In genomic region chr20:34129518-34130162, GRCh38 we compare ENCODE assay signal across 8 cellular contexts. TPM values are rescaled to one million over a fixed set of nuclear protein-coding genes. Genes with fewer than 3 reads are reported as not detected.
A peak's percentile ranks its signal among the peaks of the same experiment; 100 is the strongest.
DNase-seq lines count a peak whose midpoint lies in the region; ATAC-seq and TF ChIP-seq lines count a peak whose summit lies in the region.

No MANE protein-coding gene starts in this region.

- intact Hi-C loops in IMR-90 (cut with micrococcal nuclease) = loop anchor here (1.0 kb wide), 4 partner anchors 60 to 463 kb away; partner anchors contain the start of gene ACTL10

- no peak overlapping the region for H3K4ac ChIP-seq in IMR-90 (ENCODE audit: low read depth, low read length)

- H3K36me3 ChIP-seq in IMR-90 (ENCODE audit: control insufficient read depth, insufficient read depth, low read length) = no peaks in the 10 kb centered on the region
- H3K36me3 ChIP-seq in endodermal cell (ENCODE audit: control insufficient read depth, insufficient read depth, low read length) = no peaks in the 10 kb centered on the region

- POLR2A ChIA-PET in IMR-90 (lab: Charles Lee; ENCODE audit: unreplicated experiment) = no interaction called here
- POLR2A ChIA-PET in activated CD8-positive, alpha-beta T cell treated with anti-CD3 and anti-CD28 coated beads, Interleukin-2, amount 10 ng/mL, durations not matched to agents 7 days and 5 days (lab: Charles Lee) = interaction anchor here (1.7 kb wide), 1 partner anchor 17 kb away, joined by 10 read pairs; the partner anchor contains the start of gene EIF2S2

- no peak overlapping the region for H3K56ac ChIP-seq in IMR-90 (ENCODE audit: extremely low read depth, insufficient read depth, low read length)

- no peaks in the 10 kb centered on the region for H3K9me3 ChIP-seq in IMR-90 (ENCODE audit: control insufficient read depth, insufficient read depth, low read length)
- H3K9me3 ChIP-seq in endodermal cell (ENCODE audit: control insufficient read depth, low read length) = peaks cover 6% of the 10 kb centered on the region

- no peaks in the 10 kb centered on the region for H3K79me1 ChIP-seq in IMR-90 (ENCODE audit: low read depth in 1 of 2, low read length in 2 of 2)

- H3K36me3 Mint-ChIP-seq in activated CD8-positive, alpha-beta T cell treated with anti-CD3 and anti-CD28 coated beads, Interleukin-2, amount 10 ng/mL, durations not matched to agents 7 days and 5 days (ENCODE audit: low read depth) = no peaks in the 10 kb centered on the region
- peaks cover 5% of the 10 kb centered on the region for H3K36me3 Mint-ChIP-seq in endodermal cell (ENCODE audit: low read depth)

- in situ Hi-C loops in IMR-90 (cut with MboI; ENCODE audit: low sequenced_read_pairs) = loop anchor here (10.0 kb wide), 1 partner anchor 265 kb away; no protein-coding TSS in a partner anchor

- H3K9ac ChIP-seq in IMR-90 (ENCODE audit: low read depth, low read length) (no peak overlapping the region), endodermal cell (ENCODE audit: extremely low read depth, low read length, poor library complexity, severe bottlenecking) (no peak overlapping the region)

- dilution Hi-C loops in IMR-90 (cut with HindIII; ENCODE audit: low sequenced_read_pairs, unreplicated experiment) = no loop called here

- H2AK5ac ChIP-seq in IMR-90 (ENCODE audit: low read depth, low read length) = no peak overlapping the region

- H4K20me1 ChIP-seq in IMR-90 (ENCODE audit: insufficient read depth, low read length) = no peaks in the 10 kb centered on the region

- no peak overlapping the region for H4K5ac ChIP-seq in IMR-90 (ENCODE audit: low read depth, low read length)

- H3K27ac Mint-ChIP-seq in activated CD8-positive, alpha-beta T cell treated with anti-CD3 and anti-CD28 coated beads, Interleukin-2, amount 10 ng/mL, durations not matched to agents 7 days and 5 days = no peak overlapping the region
- no peak overlapping the region for H3K27ac Mint-ChIP-seq in endodermal cell
- H3K27ac Mint-ChIP-seq in stimulated activated naive CD8-positive, alpha-beta T cell treated with anti-CD3 and anti-CD28 coated beads, Interleukin-15, amount 100 ng/mL, for 72 hours = no peak overlapping the region

- peak; percentile 89 for DNase-seq in DMS 273 (lab: John Stamatoyannopoulos, UW; ENCODE audit: unreplicated experiment)
- DNase-seq in IMR-90 = peak; percentile 73
- DNase-seq in NOMO-1 treated with dmso at 0.1 percent for 144 hours (lab: John Stamatoyannopoulos, UW; ENCODE audit: unreplicated experiment) = peak; percentile 36
- DNase-seq in activated CD8-positive, alpha-beta T cell treated with anti-CD3 and anti-CD28 coated beads, Interleukin-2, amount 10 ng/mL, durations not matched to agents 7 days and 5 days = peak; percentile 75
- peak; percentile 79 for DNase-seq in endodermal cell
- DNase-seq in middle frontal gyrus (ENCODE audit: extremely low spot score, low spot score) = peak; percentile 68
- DNase-seq in stimulated activated naive CD8-positive, alpha-beta T cell treated with anti-CD3 and anti-CD28 coated beads, Interleukin-15, amount 100 ng/mL, for 72 hours = peak; percentile 56 to 62

- H2AK9ac ChIP-seq in IMR-90 (replicated peaks; ENCODE audit: low read depth, low read length, poor library complexity) = peak overlapping the region; percentile 70

- H3K4me2 ChIP-seq in IMR-90 (ENCODE audit: low read depth, low read length) = 0 out of 2 replicates have a peak overlapping the region, but pooled peaks have one; percentile 28

- H3K27me3 Mint-ChIP-seq in activated CD8-positive, alpha-beta T cell treated with anti-CD3 and anti-CD28 coated beads, Interleukin-2, amount 10 ng/mL, durations not matched to agents 7 days and 5 days (ENCODE audit: low read depth) = peaks cover 17% of the 10 kb centered on the region
- H3K27me3 Mint-ChIP-seq in endodermal cell (ENCODE audit: insufficient read depth) = peaks cover 15% of the 10 kb centered on the region
- H3K27me3 Mint-ChIP-seq in stimulated activated naive CD8-positive, alpha-beta T cell treated with anti-CD3 and anti-CD28 coated beads, Interleukin-15, amount 100 ng/mL, for 72 hours = peaks cover 19% of the 10 kb centered on the region

- H2BK20ac ChIP-seq in IMR-90 (ENCODE audit: low read depth, low read length) = no peak overlapping the region

- H2BK5ac ChIP-seq in IMR-90 (ENCODE audit: low read depth, low read length, poor library complexity, severe bottlenecking) = no peak overlapping the region

- BruUV-seq in IMR-90 (replicated peaks; lab: Mats Ljungman, UMichigan) = no TSS peak

- no peak overlapping the region for H3K18ac ChIP-seq in IMR-90 (ENCODE audit: low read depth, low read length)

- TF ChIP-seq POLR2A in IMR-90 (IDR thresholded peaks at IDR 0.05; ENCODE audit: low read depth, low read length) = no peak

- no peak overlapping the region for H4K91ac ChIP-seq in IMR-90 (ENCODE audit: insufficient read depth, low read depth, low read length)

- H3K9me1 ChIP-seq in IMR-90 (ENCODE audit: insufficient read depth, low read length) = no peaks in the 10 kb centered on the region

- H4K8ac ChIP-seq in IMR-90 (ENCODE audit: low read depth in 2 of 2, low read length in 2 of 2) = no peak overlapping the region

- H3K4me3 ChIP-seq in IMR-90 (ENCODE audit: insufficient read depth, low read depth, low read length) (no peak overlapping the region), endodermal cell (ENCODE audit: low read length) (no peak overlapping the region)

- H3K27ac ChIP-seq in IMR-90 (ENCODE audit: insufficient read depth, low read length) = no peak overlapping the region
- H3K27ac ChIP-seq in endodermal cell (ENCODE audit: low read depth, low read length) = no peak overlapping the region

- H3K27me3 ChIP-seq in IMR-90 (ENCODE audit: control insufficient read depth, insufficient read depth, low read length) (no peaks in the 10 kb centered on the region), endodermal cell (ENCODE audit: control insufficient read depth, insufficient read depth, low read length, poor library complexity, severe bottlenecking) (no peaks in the 10 kb centered on the region)

- peak; percentile 92 for TF ChIP-seq RAD21 in IMR-90 (IDR thresholded peaks at IDR 0.05; ENCODE audit: low read length)

- no peak overlapping the region for H3K14ac ChIP-seq in IMR-90 (replicated peaks; ENCODE audit: low read depth, low read length)

- H3K4me1 Mint-ChIP-seq in activated CD8-positive, alpha-beta T cell treated with anti-CD3 and anti-CD28 coated beads, Interleukin-2, amount 10 ng/mL, durations not matched to agents 7 days and 5 days (ENCODE audit: low read depth) = peaks cover 8% of the 10 kb centered on the region
- H3K4me1 Mint-ChIP-seq in endodermal cell = peaks cover 9% of the 10 kb centered on the region
- H3K4me1 Mint-ChIP-seq in stimulated activated naive CD8-positive, alpha-beta T cell treated with anti-CD3 and anti-CD28 coated beads, Interleukin-15, amount 100 ng/mL, for 72 hours = peaks cover 7% of the 10 kb centered on the region

- H3K23ac ChIP-seq in IMR-90 (ENCODE audit: low read depth, low read length) = no peak overlapping the region

- peak overlapping the region; percentile 88 for H2AFZ ChIP-seq in IMR-90 (replicated peaks; ENCODE audit: low read length, poor library complexity)

- no CpG with 5 or more reads among the region's 10 CpGs for WGBS in IMR-90 (ENCODE audit: extremely low coverage in 2 of 2, insufficient read length in 1 of 2), 2 experiments
- 19 to 33% methylated on average over 1 to 10 of the region's 10 CpGs for WGBS in endodermal cell (ENCODE audit: insufficient coverage in 1 of 2, insufficient read length in 1 of 2), 2 experiments

- peak overlapping the region; percentile 8 for H3K4me3 Mint-ChIP-seq in activated CD8-positive, alpha-beta T cell treated with anti-CD3 and anti-CD28 coated beads, Interleukin-2, amount 10 ng/mL, durations not matched to agents 7 days and 5 days
- H3K4me3 Mint-ChIP-seq in endodermal cell = no peak overlapping the region
- peak overlapping the region in 1 of 2 donors; percentile 16 for H3K4me3 Mint-ChIP-seq in stimulated activated naive CD8-positive, alpha-beta T cell treated with anti-CD3 and anti-CD28 coated beads, Interleukin-15, amount 100 ng/mL, for 72 hours

- CTCF ChIA-PET in IMR-90 (lab: Yijun Ruan, JAX) = no interaction called here
- CTCF ChIA-PET in activated CD8-positive, alpha-beta T cell treated with anti-CD3 and anti-CD28 coated beads, Interleukin-2, amount 10 ng/mL, durations not matched to agents 7 days and 5 days (lab: Charles Lee) = interaction anchor here (0.7 to 3.6 kb wide), 11 partner anchors 11 to 338 kb away, joined by 3 to 19 read pairs (median 3); partner anchors contain the start of gene EIF2S2

- H2BK120ac ChIP-seq in IMR-90 (ENCODE audit: low read depth, low read length) = no peak overlapping the region

- no peak overlapping the region for H2BK15ac ChIP-seq in IMR-90 (ENCODE audit: low read depth, low read length)

- H3K4me1 ChIP-seq in IMR-90 (ENCODE audit: control insufficient read depth, insufficient read depth, low read length) = no peaks in the 10 kb centered on the region
- peaks cover 2% of the 10 kb centered on the region for H3K4me1 ChIP-seq in endodermal cell (ENCODE audit: control insufficient read depth, insufficient read depth, low read length)

- no peaks in the 10 kb centered on the region for H3K9me3 Mint-ChIP-seq in activated CD8-positive, alpha-beta T cell treated with anti-CD3 and anti-CD28 coated beads, Interleukin-2, amount 10 ng/mL, durations not matched to agents 7 days and 5 days (ENCODE audit: insufficient read depth)
- H3K9me3 Mint-ChIP-seq in endodermal cell = peaks cover 18% of the 10 kb centered on the region
- no peaks in the 10 kb centered on the region for H3K9me3 Mint-ChIP-seq in stimulated activated naive CD8-positive, alpha-beta T cell treated with anti-CD3 and anti-CD28 coated beads, Interleukin-15, amount 100 ng/mL, for 72 hours

- TF ChIP-seq CTCF in IMR-90 (conservative IDR thresholded peaks at IDR 0.05; ENCODE audit: low read depth, low read length) (peak; percentile 87), endodermal cell (conservative IDR thresholded peaks at IDR 0.05) (peak; percentile 97)

- ATAC-seq in IMR-90 (ENCODE audit: low read depth) (peak; percentile 99), GM21360 (IDR thresholded peaks at IDR 0.05; ENCODE audit: unreplicated experiment) (no peak)
- ATAC-seq in activated CD8-positive, alpha-beta T cell treated with anti-CD3 and anti-CD28 coated beads, Interleukin-2, amount 10 ng/mL, durations not matched to agents 7 days and 5 days = peak; percentile 90
- ATAC-seq in stimulated activated naive CD8-positive, alpha-beta T cell treated with anti-CD3 and anti-CD28 coated beads, Interleukin-15, amount 100 ng/mL, for 72 hours = peak; percentile 84

TF ChIP-seq in IMR-90, 13 proteins besides CTCF, POLR2A, EP300 and RAD21 (continues in another document):
- no peak for TF ChIP-seq FOS (IDR thresholded peaks at IDR 0.05; ENCODE audit: low read depth, low read length)

RNA-seq across cellular contexts. Expression of gene EIF2S2, which starts 17.6 kb away (rescaled TPM):
- total RNA-seq in IMR-90 (2012; rRNA removed) (66.9 and 84.7 TPM in 2 replicates), endodermal cell (100 to 1,000 TPM; 106 to 144 TPM)
- 56.7 and 61.7 TPM in 2 replicates for polyA plus RNA-seq in IMR-90 (2012; rRNA removed)
- polyA plus RNA-seq in IMR-90 (2012; cell fraction: cytosol; rRNA removed) = 16.0 and 24.6 TPM in 2 replicates
- 3.4 and 29.4 TPM in 2 replicates for polyA plus RNA-seq in IMR-90 (2012; cell fraction: nucleus; rRNA removed; ENCODE audit: low replicate concordance)
- 10 to 100 TPM; 94.4 to 94.7 TPM for total RNA-seq in activated CD8-positive, alpha-beta T cell treated with anti-CD3 and anti-CD28 coated beads, Interleukin-2, amount 10 ng/mL, durations not matched to agents 7 days and 5 days
- 89.9 TPM for polyA plus RNA-seq in endodermal cell (2013, experiment 1 of 2)
- polyA plus RNA-seq in endodermal cell (2013, experiment 2 of 2) = 86.4 TPM

Comparison
In these comparisons a context has a peak if more than half of its experiments do, and no peak if none do; other contexts are left out.
1. DNase-seq: peak in every context shown above with its lines; median percentile 89 in DMS 273; 79 in endodermal cell; 75 in activated CD8-positive, alpha-beta T cell treated with anti-CD3 and anti-CD28 coated beads, Interleukin-2, amount 10 ng/mL, durations not matched to agents 7 days and 5 days; 73 in IMR-90; 68 in middle frontal gyrus; 59 in stimulated activated naive CD8-positive, alpha-beta T cell treated with anti-CD3 and anti-CD28 coated beads, Interleukin-15, amount 100 ng/mL, for 72 hours; 36 in NOMO-1 treated with dmso at 0.1 percent for 144 hours.